In the genomic region with DNA sequence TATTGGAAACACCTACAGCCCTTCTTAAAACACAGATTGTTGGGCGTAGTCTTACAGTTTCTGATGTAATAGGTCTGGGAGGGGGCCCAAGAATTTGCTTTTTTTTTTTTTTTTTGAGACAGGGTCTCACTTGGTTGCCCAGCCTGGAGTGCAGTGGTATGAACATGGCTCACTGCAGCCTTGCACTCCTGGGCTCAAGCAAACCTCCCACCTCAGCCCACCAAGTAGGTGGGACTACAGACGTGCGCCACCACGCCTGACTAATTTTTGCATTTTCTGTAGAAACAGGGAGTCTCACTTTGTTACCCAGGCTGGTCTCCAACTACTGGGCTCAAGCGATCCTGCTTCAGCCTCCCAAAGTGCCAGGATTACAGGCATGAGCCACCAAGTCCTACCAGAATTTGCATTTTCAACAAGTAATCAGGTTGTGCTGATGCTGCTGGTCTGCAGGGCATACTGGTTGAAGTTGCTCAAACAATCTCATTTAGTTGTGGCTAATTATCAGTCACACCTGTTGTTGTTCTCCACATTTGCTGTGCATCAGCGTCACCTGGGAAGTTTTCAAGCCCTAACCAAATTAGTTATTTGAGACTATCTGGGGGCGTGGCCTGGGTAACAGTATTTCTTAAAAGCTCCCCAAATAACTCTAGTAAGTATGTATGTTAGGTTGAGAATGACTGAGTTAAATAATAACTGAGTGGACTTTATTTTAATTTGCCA, we compare ENCODE assay signal across 27 cellular contexts. TPM values are rescaled to one million over a fixed set of nuclear protein-coding genes. Genes with fewer than 3 reads are reported as not detected.
DNase-seq lines count a peak whose midpoint lies in the region; ATAC-seq, FAIRE-seq and TF ChIP-seq lines count a peak whose summit lies in the region.
"Had no signal": no experiment of that assay in that cellular context is flagged by ENCODE, and none has a peak within 500 bp of the region (broad histone marks: within the 10 kb centered on the region; RNA-seq: fewer than 3 reads in every experiment).

No MANE protein-coding gene starts in this region.

- H3K23ac ChIP-seq in neuronal stem cell (ENCODE audit: low read depth, low read length, poor library complexity) = no peak overlapping the region

- H3K36me3 Mint-ChIP-seq in WTC11 = no peaks in the 10 kb centered on the region

- H3K4me3 Mint-ChIP-seq in WTC11 = no peak overlapping the region
- H3K4me3 Mint-ChIP-seq: activated CD8-positive, alpha-beta T cell treated with anti-CD3 and anti-CD28 coated beads, Interleukin-2, amount 10 ng/mL, durations not matched to agents 7 days and 5 days; activated T-cell treated with anti-CD3 and anti-CD28 coated beads, Interleukin-2, amount 50 U/mL, for 4 hours; CD8-positive, alpha-beta T cell; nephron progenitor cell; T-helper 1 cell treated with Interleukin-12 subunit alpha and Interleukin-12 subunit beta and Interleukin-4 antibody, amounts not matched to agents 30 μg/mL and 1 μg/mL, for 36 hours had no signal

- no peak overlapping the region for H2BK5ac ChIP-seq in neuronal stem cell (ENCODE audit: low read length)

- no peaks in the 10 kb centered on the region for H4K20me1 ChIP-seq in OCI-LY1 (ENCODE audit: insufficient read depth, low read length)

- H3K27ac Mint-ChIP-seq in WTC11 = no peak overlapping the region
- H3K27ac Mint-ChIP-seq: activated CD8-positive, alpha-beta T cell treated with anti-CD3 and anti-CD28 coated beads, Interleukin-2, amount 10 ng/mL, durations not matched to agents 7 days and 5 days; activated naive CD4-positive, alpha-beta T cell treated with anti-CD3 and anti-CD28 coated beads, Interleukin-2, amount 50 U/mL, for 72 hours; CD8-positive, alpha-beta T cell; nephron progenitor cell; T-helper 1 cell treated with Interleukin-12 subunit alpha and Interleukin-12 subunit beta and Interleukin-4 antibody, amounts not matched to agents 30 μg/mL and 1 μg/mL, for 36 hours had no signal

- H3K4me1 ChIP-seq in OCI-LY1 (ENCODE audit: insufficient read depth, low read length, severe bottlenecking) (peaks cover 94% of the 10 kb centered on the region), neuronal stem cell (ENCODE audit: control insufficient read depth in 2 of 2, insufficient read depth in 1 of 2, low read depth in 1 of 2, low read length in 2 of 2) (no peaks in the 10 kb centered on the region)
- H3K4me1 ChIP-seq: psoas muscle, vagina had no signal

- H4K8ac ChIP-seq in neuronal stem cell (ENCODE audit: low read depth, low read length) = no peak overlapping the region

- TF ChIP-seq CTCF in OCI-LY1 (IDR thresholded peaks at IDR 0.05; ENCODE audit: low read length) (no peak), D721Med (IDR thresholded peaks at IDR 0.05; ENCODE audit: insufficient read depth, missing control alignments) (no peak), WTC11 (IDR thresholded peaks at IDR 0.05) (no peak)

- H3K18ac ChIP-seq in neuronal stem cell (ENCODE audit: low read length) = no peak overlapping the region

- no peak overlapping the region for H2BK12ac ChIP-seq in neuronal stem cell (ENCODE audit: low read length)

- H2AFZ ChIP-seq in OCI-LY1 (ENCODE audit: low read length) (no peak overlapping the region), neuronal stem cell (ENCODE audit: low read length) (no peak overlapping the region)

- H3K9me3 ChIP-seq in OCI-LY1 (ENCODE audit: low read length) (no peaks in the 10 kb centered on the region), neuronal stem cell (replicated peaks in 1 of 2; ENCODE audit: control insufficient read depth in 2 of 2, insufficient read depth in 1 of 2, low read depth in 1 of 2, low read length in 2 of 2) (no peaks in the 10 kb centered on the region)
- H3K9me3 ChIP-seq: psoas muscle, vagina had no signal

- intact Hi-C loops in posterior vena cava (cut with DNase I) = no loop called here

- ATAC-seq in GM18861 (IDR thresholded peaks at IDR 0.05; ENCODE audit: unreplicated experiment) (peak; percentile 31), HG02763 (IDR thresholded peaks at IDR 0.05; ENCODE audit: unreplicated experiment) (peak; percentile 36), GM18873 (IDR thresholded peaks at IDR 0.05; ENCODE audit: low FRiP score, unreplicated experiment) (no peak), WTC11 (no peak)
- ATAC-seq: activated CD8-positive, alpha-beta T cell treated with anti-CD3 and anti-CD28 coated beads, Interleukin-2, amount 10 ng/mL, durations not matched to agents 7 days and 5 days; activated naive CD4-positive, alpha-beta T cell treated with anti-CD3 and anti-CD28 coated beads, Interleukin-2, amount 50 U/mL, for 72 hours; activated T-cell treated with anti-CD3 and anti-CD28 coated beads, Interleukin-2, amount 50 U/mL, for 4 hours; CD8-positive, alpha-beta T cell; HepG2; psoas muscle; Right ventricle myocardium inferior had no signal

- H3K4me1 Mint-ChIP-seq in WTC11 = peaks cover 31% of the 10 kb centered on the region

- H2BK15ac ChIP-seq in neuronal stem cell (ENCODE audit: low read length) = no peak overlapping the region

- peak overlapping the region; percentile 97 for H3K27ac ChIP-seq in OCI-LY1 (ENCODE audit: low read depth, low read length, poor library complexity, severe bottlenecking)
- no peak overlapping the region for H3K27ac ChIP-seq in neuronal stem cell (replicated peaks; ENCODE audit: low read length)
- H3K27ac ChIP-seq: psoas muscle, vagina, WERI-Rb-1 had no signal

- no peaks in the 10 kb centered on the region for H3K27me3 ChIP-seq in OCI-LY1 (ENCODE audit: insufficient read depth, low read length)
- peaks cover 0 to 7% (median 0%) of the 10 kb centered on the region in 3 experiments for H3K27me3 ChIP-seq in neuronal stem cell (ENCODE audit: control insufficient read depth in 3 of 3, insufficient read depth in 3 of 3, low read depth in 1 of 3, low read length in 3 of 3)
- H3K27me3 ChIP-seq: vagina had no signal

- H3K14ac ChIP-seq in neuronal stem cell (ENCODE audit: low read length) = no peak overlapping the region

- H3K4ac ChIP-seq in neuronal stem cell (ENCODE audit: low read length) = no peak overlapping the region

- no peak for DNase-seq in neuronal stem cell (ENCODE audit: low spot score)
- no peak for DNase-seq in posterior vena cava (ENCODE audit: low spot score)
- DNase-seq in D721Med (ENCODE audit: insufficient read length, low spot score) = no peak
- no peak for DNase-seq in WTC11 (ENCODE audit: low spot score)
- DNase-seq: activated CD8-positive, alpha-beta T cell treated with anti-CD3 and anti-CD28 coated beads, Interleukin-2, amount 10 ng/mL, durations not matched to agents 7 days and 5 days; activated T-cell treated with anti-CD3 and anti-CD28 coated beads, Interleukin-2, amount 50 U/mL, for 4 hours; CD8-positive, alpha-beta T cell; EL; HCEC 1CT; kidney glomerular epithelial cell; NCI-H1694; NCI-H226; nephron progenitor cell; psoas muscle; small intestine; stimulated activated CD4-positive, alpha-beta T cell treated with anti-CD3 and anti-CD28 coated beads, Interleukin-4, amount 100 ng/mL, for 24 hours; substantia nigra; WERI-Rb-1 had no signal

- H3K9me3 Mint-ChIP-seq in WTC11 = peaks cover 4% of the 10 kb centered on the region; the same call in 1 of the 2 replicates
- H3K9me3 Mint-ChIP-seq: CD8-positive, alpha-beta T cell; nephron progenitor cell had no signal

- H3K36me3 ChIP-seq in OCI-LY1 (ENCODE audit: insufficient read depth, low read length) (no peaks in the 10 kb centered on the region), neuronal stem cell (replicated peaks in 1 of 2; ENCODE audit: control insufficient read depth in 2 of 2, insufficient read depth in 2 of 2, low read length in 2 of 2) (no peaks in the 10 kb centered on the region)
- H3K36me3 ChIP-seq: vagina, WERI-Rb-1 had no signal

- no peak for FAIRE-seq in D721Med (lab: Jason Lieb, UNC)
- FAIRE-seq: HepG2, small intestine had no signal

- H4K91ac ChIP-seq in neuronal stem cell (ENCODE audit: low read depth, low read length, poor library complexity) = no peak overlapping the region

- no peaks in the 10 kb centered on the region for H3K27me3 Mint-ChIP-seq in WTC11 (ENCODE audit: low read depth)

- H3K4me3 ChIP-seq in OCI-LY1 (ENCODE audit: low read depth, low read length, poor library complexity, severe bottlenecking) = peak overlapping the region; percentile 56
- no peak overlapping the region for H3K4me3 ChIP-seq in neuronal stem cell (ENCODE audit: low read length in 2 of 2)
- H3K4me3 ChIP-seq: psoas muscle, vagina had no signal

- H3F3A ChIP-seq in OCI-LY1 (ENCODE audit: insufficient read depth, low read length) = peaks cover 11% of the 10 kb centered on the region; the same call in 1 of the 2 replicates

- no peaks in the 10 kb centered on the region for H3K79me1 ChIP-seq in neuronal stem cell (ENCODE audit: low read depth, low read length)

- no peak overlapping the region for H2BK120ac ChIP-seq in neuronal stem cell (ENCODE audit: low read depth, low read length)

- POLR2A ChIA-PET in WTC11 (lab: Charles Lee) = no interaction called here

- peak overlapping the region; percentile 79 for H3K4me2 ChIP-seq in OCI-LY1 (ENCODE audit: low read length)
- no peak overlapping the region for H3K4me2 ChIP-seq in neuronal stem cell (ENCODE audit: insufficient read depth, low read length, poor library complexity, severe bottlenecking)

- H3K79me2 ChIP-seq in OCI-LY1 (ENCODE audit: insufficient read depth, low read length) = no peaks in the 10 kb centered on the region

- no CpG with 5 or more reads among the region's 7 CpGs for WGBS in neuronal stem cell (ENCODE audit: extremely low coverage in 2 of 2, insufficient read length in 2 of 2, insufficient replicate concordance in 1 of 2), 2 donors

- no peak overlapping the region for H2AK5ac ChIP-seq in neuronal stem cell (ENCODE audit: low read depth, low read length)

- H3K9me2 ChIP-seq in OCI-LY1 (ENCODE audit: low read depth, low read length) = no peaks in the 10 kb centered on the region

- CTCF ChIA-PET in WTC11 (lab: Charles Lee) = interaction anchor here (1.3 kb wide), 1 partner anchor 40 kb away, joined by 6 read pairs; no protein-coding TSS in a partner anchor

- H3K9ac ChIP-seq in OCI-LY1 (ENCODE audit: low read length) (peak overlapping the region; percentile 64), neuronal stem cell (ENCODE audit: low read depth, low read length, poor library complexity) (peak overlapping the region; percentile 30)

TF ChIP-seq in WTC11, 78 proteins besides CTCF, POLR2A, EP300 and RAD21 (continues in another document):
- TF ChIP-seq GRHL2 (CRISPR knock-in tag; IDR thresholded peaks at IDR 0.05; ENCODE audit: insufficient replicate concordance, severe bottlenecking) = no peak
- no peak for TF ChIP-seq NR2C2 (CRISPR knock-in tag; IDR thresholded peaks at IDR 0.05)
- TF ChIP-seq, protein P1, sequence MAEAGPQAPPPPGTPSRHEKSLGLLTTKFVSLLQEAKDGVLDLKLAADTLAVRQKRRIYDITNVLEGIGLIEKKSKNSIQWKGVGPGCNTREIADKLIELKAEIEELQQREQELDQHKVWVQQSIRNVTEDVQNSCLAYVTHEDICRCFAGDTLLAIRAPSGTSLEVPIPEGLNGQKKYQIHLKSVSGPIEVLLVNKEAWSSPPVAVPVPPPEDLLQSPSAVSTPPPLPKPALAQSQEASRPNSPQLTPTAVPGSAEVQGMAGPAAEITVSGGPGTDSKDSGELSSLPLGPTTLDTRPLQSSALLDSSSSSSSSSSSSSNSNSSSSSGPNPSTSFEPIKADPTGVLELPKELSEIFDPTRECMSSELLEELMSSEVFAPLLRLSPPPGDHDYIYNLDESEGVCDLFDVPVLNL (CRISPR knock-in tag; IDR thresholded peaks at IDR 0.05; ENCODE audit: borderline replicate concordance, low read depth) = no peak

RNA-seq across cellular contexts. Expression of a gene that starts 13.9 kb away (rescaled TPM):
- polyA plus RNA-seq in neuronal stem cell (2013, experiment 1 of 2) = 0.14 TPM
- polyA plus RNA-seq in neuronal stem cell (2013, experiment 2 of 2) = 0.18 TPM
- total RNA-seq in posterior vena cava (1 to 10 TPM; 1.5 to 4.0 TPM), WTC11 (2021) (1.7 to 2.1 TPM (median 1.9 TPM) in 3 replicates)
- total RNA-seq: HepG2 had no signal

Comparison
In these comparisons a context has a peak if more than half of its experiments do, and no peak if none do; other contexts are left out.
1. ATAC-seq: peak in GM18861 (single experiment) and HG02763 (single experiment); none in GM18873 (single experiment) and WTC11 (single experiment).